Comparison of ENCODE assay signal across 13 cellular contexts in the genomic region with DNA sequence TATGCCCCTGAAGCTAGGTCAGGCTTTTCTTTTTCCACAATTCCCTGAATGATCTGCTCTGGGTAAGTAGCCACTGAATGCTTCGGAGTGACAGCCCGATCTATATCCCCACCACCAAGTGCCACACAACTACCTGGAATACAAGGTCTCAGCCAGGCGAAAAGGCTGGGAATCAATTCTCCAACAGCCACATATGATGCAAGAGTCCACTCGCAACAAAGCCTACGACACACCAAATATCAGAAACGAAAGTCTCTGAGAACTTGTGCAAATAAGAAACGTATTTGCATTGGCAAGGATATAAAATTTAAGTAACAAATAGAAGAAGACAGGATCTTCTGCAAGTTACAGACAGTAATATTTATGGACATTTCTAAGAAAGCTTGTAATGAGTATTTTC. TPM values are rescaled to one million over a fixed set of nuclear protein-coding genes. Genes with fewer than 3 reads are reported as not detected.
DNase-seq lines count a peak whose midpoint lies in the region; ATAC-seq and TF ChIP-seq lines count a peak whose summit lies in the region.
"Had no signal": no experiment of that assay in that cellular context is flagged by ENCODE, and none has a peak within 500 bp of the region (broad histone marks: within the 10 kb centered on the region; RNA-seq: fewer than 3 reads in every experiment).

No MANE protein-coding gene starts in this region.

- no peaks in the 10 kb centered on the region for H3K36me3 Mint-ChIP-seq in T-cell
- peaks cover 2 to 5% (median 2%) of the 10 kb centered on the region in 3 donors for H3K36me3 Mint-ChIP-seq in naive thymus-derived CD8-positive, alpha-beta T cell

- ATAC-seq in T-cell (replicated peaks in 1 of 4) (no peak), GM21619 (IDR thresholded peaks at IDR 0.05; ENCODE audit: unreplicated experiment) (no peak)
- no peak for ATAC-seq in naive thymus-derived CD8-positive, alpha-beta T cell
- ATAC-seq: CD8-positive, alpha-beta T cell had no signal

- peak overlapping the region; percentile 37 for H3K4me3 ChIP-seq in GM06990 (replicated peaks; ENCODE audit: low read depth, low read length)
- peak overlapping the region; percentile 46 for H3K4me3 ChIP-seq in osteoblast (ENCODE audit: insufficient read depth, low read length)

- H4K20me1 ChIP-seq in osteoblast (ENCODE audit: insufficient read depth, low read length): peaks cover 42% of the 10 kb centered on the region

- no peak overlapping the region for H2AFZ ChIP-seq in osteoblast (ENCODE audit: low read length)

- no peaks in the 10 kb centered on the region for H3K27me3 Mint-ChIP-seq in T-cell
- no peaks in the 10 kb centered on the region for H3K27me3 Mint-ChIP-seq in naive thymus-derived CD8-positive, alpha-beta T cell
- H3K27me3 Mint-ChIP-seq: stimulated activated naive CD8-positive, alpha-beta T cell treated with anti-CD3 and anti-CD28 coated beads, Interleukin-15, Interleukin-2, amounts not matched to agents 100 ng/mL and 50 ng/mL, for 24 hours had no signal

- peaks cover 89% of the 10 kb centered on the region for H3K79me2 ChIP-seq in osteoblast (ENCODE audit: insufficient read depth, low read length)

- CTCF ChIA-PET in T-cell (lab: Charles Lee): interaction anchor here in 1 of 2 donors (0.5 kb wide), 1 partner anchor 44 kb away, joined by 13 read pairs; no protein-coding TSS in a partner anchor

- H3K9me3 ChIP-seq in osteoblast (ENCODE audit: low read depth, low read length): no peaks in the 10 kb centered on the region

- TF ChIP-seq CTCF in GM06990 (IDR thresholded peaks at IDR 0.05; ENCODE audit: insufficient read depth, low read length, poor library complexity, severe bottlenecking) (no peak), osteoblast (IDR thresholded peaks at IDR 0.05; ENCODE audit: extremely low read depth, low read depth, low read length) (no peak)

- no peak overlapping the region for H3K4me3 Mint-ChIP-seq in T-cell
- peak overlapping the region in 1 of 10 donors; percentile 20 for H3K4me3 Mint-ChIP-seq in naive thymus-derived CD8-positive, alpha-beta T cell
- H3K4me3 Mint-ChIP-seq: CD8-positive, alpha-beta T cell; stimulated activated naive CD8-positive, alpha-beta T cell treated with anti-CD3 and anti-CD28 coated beads, Interleukin-15, Interleukin-2, amounts not matched to agents 100 ng/mL and 50 ng/mL, for 24 hours had no signal

- no peaks in the 10 kb centered on the region for H3K27me3 ChIP-seq in GM06990 (replicated peaks; ENCODE audit: control insufficient read depth, insufficient read depth, low read length)
- H3K27me3 ChIP-seq in osteoblast (ENCODE audit: insufficient read depth, low read length): no peaks in the 10 kb centered on the region

- no peak for DNase-seq in GM06990 (ENCODE audit: extremely low read depth, insufficient read length)
- no peak for DNase-seq in T-cell
- no peak for DNase-seq in epithelial cell of prostate (ENCODE audit: low read depth, low spot score)
- DNase-seq in osteoblast (ENCODE audit: insufficient read length, low spot score, missing footprints): no peak
- no peak for DNase-seq in LoVo (ENCODE audit: low spot score)
- DNase-seq in activated CD4-positive, CD25-positive, alpha-beta regulatory T cell treated with anti-CD3 and anti-CD28 coated beads, Interleukin-2, amount 50 U/mL, for 72 hours: no peak
- DNase-seq in naive thymus-derived CD8-positive, alpha-beta T cell: no peak
- DNase-seq: activated CD8-positive, alpha-beta memory T cell treated with anti-CD3 and anti-CD28 coated beads, Interleukin-2, amount 50 U/mL, for 4 hours; amygdala; CD8-positive, alpha-beta T cell; GF-D8 had no signal

- H3K4me1 Mint-ChIP-seq in T-cell: peaks cover 84 to 88% (median 87%) of the 10 kb centered on the region in 3 donors
- H3K4me1 Mint-ChIP-seq in naive thymus-derived CD8-positive, alpha-beta T cell: peaks cover 53 to 88% (median 82%) of the 10 kb centered on the region in 4 donors

- peaks cover 52% of the 10 kb centered on the region for H3K4me1 ChIP-seq in osteoblast (ENCODE audit: insufficient read depth, low read length)

- H3K4me2 ChIP-seq in osteoblast (ENCODE audit: insufficient read depth, low read length): peak overlapping the region; percentile 79

- peaks cover 6% of the 10 kb centered on the region for H3K36me3 ChIP-seq in GM06990 (ENCODE audit: control insufficient read depth, insufficient read depth, low read length)
- H3K36me3 ChIP-seq in osteoblast (ENCODE audit: insufficient read depth, low read length): peaks cover 18% of the 10 kb centered on the region

- H3K27ac ChIP-seq in epithelial cell of prostate: peak overlapping the region; percentile 96
- peak overlapping the region; percentile 86 for H3K27ac ChIP-seq in osteoblast (ENCODE audit: low read depth, low read length)

- H3K27ac Mint-ChIP-seq in T-cell: peak overlapping the region; percentile 23 to 84
- peak overlapping the region in 3 of 10 donors; percentile 31 to 82 (median 54) for H3K27ac Mint-ChIP-seq in naive thymus-derived CD8-positive, alpha-beta T cell

- H3K9me3 Mint-ChIP-seq in T-cell: no peaks in the 10 kb centered on the region
- no peaks in the 10 kb centered on the region for H3K9me3 Mint-ChIP-seq in naive thymus-derived CD8-positive, alpha-beta T cell
- H3K9me3 Mint-ChIP-seq: CD8-positive, alpha-beta T cell; stimulated activated naive CD8-positive, alpha-beta T cell treated with anti-CD3 and anti-CD28 coated beads, Interleukin-15, Interleukin-2, amounts not matched to agents 100 ng/mL and 50 ng/mL, for 24 hours had no signal

- POLR2A ChIA-PET in T-cell (lab: Charles Lee): interaction anchor here in 1 of 2 donors (0.6 kb wide), 2 partner anchors 23 to 921 kb away, joined by 3 to 4 read pairs; no protein-coding TSS in a partner anchor
- POLR2A ChIA-PET in naive thymus-derived CD8-positive, alpha-beta T cell (lab: Charles Lee): interaction anchor here (0.6 kb wide), 1 partner anchor 145 kb away, joined by 4 read pairs; no protein-coding TSS in a partner anchor

RNA-seq across cellular contexts. Expression of a gene that starts 5.7 kb away (rescaled TPM):
- total RNA-seq in T-cell: 10 to 100 TPM; 32.7 to 34.5 (median 33.5) TPM
- total RNA-seq in osteoblast: 12.7 and 13.3 TPM in 2 replicates
- 10 to 100 TPM; 28.7 to 32.9 TPM for total RNA-seq in naive thymus-derived CD8-positive, alpha-beta T cell
- 1 to 10 TPM; 2.1 to 4.3 (median 3.1) TPM for polyA plus RNA-seq in naive thymus-derived CD8-positive, alpha-beta T cell

RNA-seq across cellular contexts. Expression of a gene that starts 56.9 kb away (rescaled TPM):
- total RNA-seq in T-cell (10 to 100 TPM in 2 of 5 donors, 1 to 10 TPM in 3; 5.2 to 14.2 (median 7.3) TPM), osteoblast (0.59 and 0.72 TPM in 2 replicates)
- 1 to 10 TPM; 1.6 to 2.7 TPM for total RNA-seq in naive thymus-derived CD8-positive, alpha-beta T cell
- polyA plus RNA-seq in naive thymus-derived CD8-positive, alpha-beta T cell: 1 to 10 TPM in 1 of 3 donors, under 1 TPM in 2; 0.41 to 1.1 (median 0.75) TPM
